ENCODE assay signal across 8 cellular contexts in genomic region chr9:132671620-132672412, GRCh38. TPM values are rescaled to one million over a fixed set of nuclear protein-coding genes. Genes with fewer than 3 reads are reported as not detected.
DNase-seq lines count a peak whose midpoint lies in the region; ATAC-seq and TF ChIP-seq lines count a peak whose summit lies in the region.

No MANE protein-coding gene starts in this region.

- H3K4me3 Mint-ChIP-seq in osteocyte (ENCODE audit: unreplicated experiment): peak overlapping the region; percentile 94

- no peaks in the 10 kb centered on the region; the same call in 1 of the 2 replicates for H3K36me3 ChIP-seq in DND-41 (ENCODE audit: insufficient read depth, low read length)
- H3K36me3 ChIP-seq in ectodermal cell (ENCODE audit: control insufficient read depth, insufficient read depth, low read length): peaks cover 7% of the 10 kb centered on the region

- TF ChIP-seq POLR2A in NB4 (IDR thresholded peaks at IDR 0.05; ENCODE audit: extremely low read depth, insufficient read length): no peak

- peaks cover 42% of the 10 kb centered on the region for H3K4me1 Mint-ChIP-seq in osteocyte (ENCODE audit: unreplicated experiment)

- ATAC-seq in DND-41 (ENCODE audit: insufficient read depth, low read depth) (no peak), GM18868 (IDR thresholded peaks at IDR 0.05; ENCODE audit: unreplicated experiment) (no peak), GM21737 (IDR thresholded peaks at IDR 0.05; ENCODE audit: unreplicated experiment) (no peak), HG02759 (IDR thresholded peaks at IDR 0.05; ENCODE audit: unreplicated experiment) (no peak)

- H3K9me3 ChIP-seq in DND-41 (ENCODE audit: insufficient read depth, low read length, severe bottlenecking) (no peaks in the 10 kb centered on the region), ectodermal cell (ENCODE audit: control insufficient read depth, low read length) (no peaks in the 10 kb centered on the region)

- H3K27me3 ChIP-seq in DND-41 (ENCODE audit: insufficient read depth, low read length, poor library complexity) (no peaks in the 10 kb centered on the region), ectodermal cell (ENCODE audit: control insufficient read depth, insufficient read depth, low read length, poor library complexity, severe bottlenecking) (no peaks in the 10 kb centered on the region)

- H3K27me3 Mint-ChIP-seq in osteocyte (ENCODE audit: unreplicated experiment): no peaks in the 10 kb centered on the region

- H3K27ac ChIP-seq in DND-41 (ENCODE audit: low read length): no peak overlapping the region
- no peak overlapping the region for H3K27ac ChIP-seq in ectodermal cell (ENCODE audit: insufficient read depth, low read depth, low read length, poor library complexity, severe bottlenecking)

- H4K20me1 ChIP-seq in DND-41 (ENCODE audit: insufficient read depth, low read length): peaks cover 44% of the 10 kb centered on the region; the same call in 1 of the 2 replicates

- H3K4me1 ChIP-seq in DND-41 (ENCODE audit: insufficient read depth, low read length) (peaks cover 38% of the 10 kb centered on the region), ectodermal cell (ENCODE audit: control insufficient read depth, insufficient read depth, low read length) (no peaks in the 10 kb centered on the region)

- WGBS in ectodermal cell, 2 experiments: 91 to 99% methylated on average over 5 to 6 of the region's 6 CpGs

- H3K4me3 ChIP-seq in DND-41 (ENCODE audit: low read depth in 1 of 2, low read length in 2 of 2): peak overlapping the region; percentile 52 to 94; a peak in 3 of 4 replicates
- H3K4me3 ChIP-seq in NB4 (ENCODE audit: low read depth, low read length): peak overlapping the region; percentile 86
- H3K4me3 ChIP-seq in ectodermal cell (ENCODE audit: insufficient read depth, low read depth, low read length): peak overlapping the region; percentile 89

- TF ChIP-seq CTCF in DND-41 (IDR thresholded peaks at IDR 0.05; ENCODE audit: borderline replicate concordance, extremely low read depth, low read length, poor library complexity, severe bottlenecking) (no peak), NB4 (IDR thresholded peaks at IDR 0.05; ENCODE audit: low read depth, low read length) (no peak), osteocyte (IDR thresholded peaks at IDR 0.05) (no peak)

- no peaks in the 10 kb centered on the region for H3K9me3 Mint-ChIP-seq in osteocyte (ENCODE audit: unreplicated experiment)

- DNase-seq in DND-41 (no peak), NB4 (ENCODE audit: low read depth) (peak; percentile 12), osteocyte (ENCODE audit: extremely low spot score, unreplicated experiment) (no peak), Ammon's horn (ENCODE audit: low spot score) (no peak)

- peaks cover 93% of the 10 kb centered on the region for H3K79me2 ChIP-seq in DND-41 (ENCODE audit: insufficient read depth, low read length)

- no peak overlapping the region for H2AFZ ChIP-seq in DND-41 (ENCODE audit: low read depth, low read length)

- H3K36me3 Mint-ChIP-seq in osteocyte (ENCODE audit: unreplicated experiment): no peaks in the 10 kb centered on the region

- H3K27ac Mint-ChIP-seq in osteocyte (ENCODE audit: unreplicated experiment): peak overlapping the region; percentile 96

- peak overlapping the region; percentile 83 for H3K9ac ChIP-seq in DND-41 (ENCODE audit: low read depth, low read length)

- peak overlapping the region; percentile 80 for H3K4me2 ChIP-seq in DND-41 (ENCODE audit: insufficient read depth, low read length)

RNA-seq across cellular contexts. Expression of gene GTF3C4, which starts 1.6 kb away (rescaled TPM):
- 31.5 TPM for polyA plus RNA-seq in ectodermal cell (2013, experiment 1 of 4)
- polyA plus RNA-seq in ectodermal cell (2013, experiment 2 of 4): 41.6 TPM
- 25.8 TPM for polyA plus RNA-seq in ectodermal cell (2013, experiment 3 of 4)
- polyA plus RNA-seq in ectodermal cell (2013, experiment 4 of 4): 28.9 TPM
- 21.2 and 22.7 TPM in 2 replicates for total RNA-seq in osteocyte

RNA-seq across cellular contexts. Expression of gene DDX31, which starts 2.0 kb away (rescaled TPM):
- 26.7 TPM for polyA plus RNA-seq in ectodermal cell (2013, experiment 1 of 4)
- 26.1 TPM for polyA plus RNA-seq in ectodermal cell (2013, experiment 2 of 4)
- 17.2 TPM for polyA plus RNA-seq in ectodermal cell (2013, experiment 3 of 4)
- polyA plus RNA-seq in ectodermal cell (2013, experiment 4 of 4): 21.2 TPM
- total RNA-seq in osteocyte: 14.6 and 14.7 TPM in 2 replicates
